Comparison of ENCODE assay signal across 24 cellular contexts in genomic region chr17:65360961-65361552, GRCh38.
"Had no signal": no experiment of that assay in that cellular context is flagged by ENCODE, and none has a peak within 500 bp of the region (broad histone marks: within the 10 kb centered on the region; RNA-seq: fewer than 3 reads in every experiment).

No MANE protein-coding gene starts in this region.

- H3K27ac ChIP-seq: brain microvascular endothelial cell, cardiac muscle cell, SK-N-MC, VCaP had no signal

- H3K4me3 ChIP-seq: cardiac muscle cell, SK-N-MC had no signal

- H3K9me3 Mint-ChIP-seq: activated CD8-positive, alpha-beta T cell treated with anti-CD3 and anti-CD28 coated beads for 36 hours; activated naive CD4-positive, alpha-beta T cell treated with anti-CD3 and anti-CD28 coated beads, Interleukin-2, amount 10 ng/mL, durations not matched to agents 7 days and 5 days; activated T-cell treated with anti-CD3 and anti-CD28 coated beads, Interleukin-2, amount 50 U/mL, for 72 hours; activated T-helper 2 cell treated with anti-CD3 and anti-CD28 coated beads, Interferon-gamma antibody, Interleukin-2, Interleukin-4, amounts not matched to agents 10 μg/mL and 5 μg/mL and 100 μg/mL, durations not matched to agents 14 hours and 24 hours and 36 hours had no signal

- H3K27ac Mint-ChIP-seq: activated CD8-positive, alpha-beta T cell treated with anti-CD3 and anti-CD28 coated beads for 36 hours; activated naive CD4-positive, alpha-beta T cell treated with anti-CD3 and anti-CD28 coated beads, Interleukin-2, amount 10 ng/mL, durations not matched to agents 7 days and 5 days; activated naive CD8-positive, alpha-beta T cell treated with anti-CD3 and anti-CD28 coated beads for 36 hours; activated T-cell treated with anti-CD3 and anti-CD28 coated beads, Interleukin-2, amount 50 U/mL, for 72 hours; activated T-helper 2 cell treated with anti-CD3 and anti-CD28 coated beads, Interferon-gamma antibody, Interleukin-2, Interleukin-4, amounts not matched to agents 10 μg/mL and 5 μg/mL and 100 μg/mL, durations not matched to agents 14 hours and 24 hours and 36 hours had no signal

- H3K36me3 Mint-ChIP-seq: activated naive CD4-positive, alpha-beta T cell treated with anti-CD3 and anti-CD28 coated beads, Interleukin-2, amount 10 ng/mL, durations not matched to agents 7 days and 5 days had no signal

- H3K27me3 Mint-ChIP-seq: activated naive CD8-positive, alpha-beta T cell treated with anti-CD3 and anti-CD28 coated beads for 36 hours had no signal

- DNase-seq: activated CD4-positive, CD25-positive, alpha-beta regulatory T cell; activated CD8-positive, alpha-beta memory T cell treated with anti-CD3 and anti-CD28 coated beads, Interleukin-2, amount 50 U/mL, for 4 hours; activated CD8-positive, alpha-beta T cell treated with anti-CD3 and anti-CD28 coated beads for 36 hours; activated gamma-delta T cell treated with Interleukin-2 at 50 U/mL for 16 hours; activated naive CD4-positive, alpha-beta T cell treated with anti-CD3 and anti-CD28 coated beads, Interleukin-2, amount 10 ng/mL, durations not matched to agents 7 days and 5 days; activated naive CD8-positive, alpha-beta T cell treated with anti-CD3 and anti-CD28 coated beads for 36 hours; activated T-cell treated with anti-CD3 and anti-CD28 coated beads, Interleukin-2, amount 50 U/mL, for 72 hours; brain microvascular endothelial cell; Kasumi-1; KBM-7; NCI-H1092; NCI-H1417; NCI-H1930; NCI-H510A treated with DMSO at 0.1 percent for 48 hours; NCI-H748 treated with DMSO at 0.1 percent for 48 hours; OCI-M1; RPMI8226; T-helper 1 cell had no signal

- H3K4me1 Mint-ChIP-seq: activated naive CD4-positive, alpha-beta T cell treated with anti-CD3 and anti-CD28 coated beads, Interleukin-2, amount 10 ng/mL, durations not matched to agents 7 days and 5 days had no signal

- H3K36me3 ChIP-seq: brain microvascular endothelial cell, cardiac muscle cell had no signal

- H3K4me3 Mint-ChIP-seq: activated CD8-positive, alpha-beta T cell treated with anti-CD3 and anti-CD28 coated beads for 36 hours; activated naive CD4-positive, alpha-beta T cell treated with anti-CD3 and anti-CD28 coated beads, Interleukin-2, amount 10 ng/mL, durations not matched to agents 7 days and 5 days; activated naive CD8-positive, alpha-beta T cell treated with anti-CD3 and anti-CD28 coated beads for 36 hours; activated T-cell treated with anti-CD3 and anti-CD28 coated beads, Interleukin-2, amount 50 U/mL, for 72 hours had no signal

- ATAC-seq: activated CD8-positive, alpha-beta T cell treated with anti-CD3 and anti-CD28 coated beads for 36 hours; activated T-cell treated with anti-CD3 and anti-CD28 coated beads, Interleukin-2, amount 50 U/mL, for 72 hours; Panc1; Right ventricle myocardium inferior had no signal

- H3K27me3 ChIP-seq: brain microvascular endothelial cell, cardiac muscle cell had no signal
